ENCODE assay signal across 8 cellular contexts in the genomic region with DNA sequence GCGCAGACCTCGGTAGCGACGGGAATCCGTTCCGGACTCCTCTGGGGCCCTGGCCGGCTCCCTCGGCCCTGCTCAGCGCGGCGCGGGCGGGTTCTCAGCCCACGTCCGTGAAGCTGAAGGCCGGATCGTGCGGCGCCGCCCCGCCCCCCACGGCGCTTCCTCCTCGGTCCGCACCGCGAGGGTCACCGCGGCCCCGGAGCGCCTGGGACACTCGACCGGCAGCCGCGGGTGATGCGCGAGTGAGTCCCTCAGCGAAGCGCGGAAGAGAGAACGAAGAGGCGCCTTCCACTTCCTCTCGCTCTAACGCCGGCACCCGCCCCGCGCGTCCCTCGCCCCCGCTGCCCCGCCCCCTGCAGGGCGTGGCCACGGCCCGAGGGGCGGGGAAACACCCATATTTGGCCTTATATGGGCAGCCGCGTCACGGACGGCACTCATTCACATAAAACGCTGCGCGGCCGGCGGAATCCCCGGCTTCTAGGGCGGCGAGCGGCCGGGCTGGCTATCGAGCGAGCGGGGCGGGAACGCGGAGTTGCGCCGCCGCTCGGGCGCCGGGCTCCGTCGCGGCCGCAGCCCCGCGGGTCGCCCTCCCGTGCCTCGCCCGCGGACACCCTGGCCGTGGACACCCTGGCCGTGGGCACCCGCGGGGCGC. TPM values are rescaled to one million over a fixed set of nuclear protein-coding genes. Genes with fewer than 3 reads are reported as not detected.
A peak's percentile ranks its signal among the peaks of the same experiment; 100 is the strongest.
DNase-seq lines count a peak whose midpoint lies in the region; ATAC-seq lines count a peak whose summit lies in the region.

A gene with protein sequence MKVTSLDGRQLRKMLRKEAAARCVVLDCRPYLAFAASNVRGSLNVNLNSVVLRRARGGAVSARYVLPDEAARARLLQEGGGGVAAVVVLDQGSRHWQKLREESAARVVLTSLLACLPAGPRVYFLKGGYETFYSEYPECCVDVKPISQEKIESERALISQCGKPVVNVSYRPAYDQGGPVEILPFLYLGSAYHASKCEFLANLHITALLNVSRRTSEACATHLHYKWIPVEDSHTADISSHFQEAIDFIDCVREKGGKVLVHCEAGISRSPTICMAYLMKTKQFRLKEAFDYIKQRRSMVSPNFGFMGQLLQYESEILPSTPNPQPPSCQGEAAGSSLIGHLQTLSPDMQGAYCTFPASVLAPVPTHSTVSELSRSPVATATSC (plus strand): TSS at position 470 of the 649 bp plus-strand sequence. CDS start 215 bp downstream, outside the sequence.

- DNase-seq in CMK (ENCODE audit: low read depth) (peak; percentile 66), NOMO-1 treated with DMSO at 0.1 percent for 48 hours (lab: John Stamatoyannopoulos, UW; ENCODE audit: unreplicated experiment) (peak; percentile 88), mesenchymal stem cell (peak; percentile 94)
- peak; percentile 85 to 94 (median 92) for DNase-seq in activated CD8-positive, alpha-beta memory T cell treated with anti-CD3 and anti-CD28 coated beads for 48 hours (ENCODE audit: low read depth in 2 of 3, low spot score in 2 of 3)
- DNase-seq in effector memory CD8-positive, alpha-beta T cell, result peak; percentile 94 to 98 (median 97)
- DNase-seq in stimulated activated CD8-positive, alpha-beta memory T cell treated with anti-CD3 and anti-CD28 coated beads, Interleukin-12 subunit alpha, Interleukin-12 subunit beta, amount 100 ng/mL, for 24 hours (ENCODE audit: extremely low read depth), result peak; percentile 76

- H2BK120ac ChIP-seq in mesenchymal stem cell (ENCODE audit: low read depth, low read length), result peak within 1 kb of the TSS; percentile 76

- H3K9me3 ChIP-seq in mesenchymal stem cell (ENCODE audit: control insufficient read depth, low read length), result no peaks in the 10 kb centered on the region

- H3K4me1 ChIP-seq in mesenchymal stem cell (ENCODE audit: control insufficient read depth, insufficient read depth, low read depth, low read length), result peaks cover 29% of the 10 kb centered on the region

- peak within 1 kb of the TSS; percentile 89 for H2BK15ac ChIP-seq in mesenchymal stem cell (ENCODE audit: low read depth, poor library complexity, severe bottlenecking)

- H3K4me3 Mint-ChIP-seq in effector memory CD8-positive, alpha-beta T cell, result peak within 1 kb of the TSS; percentile 86 to 94

- H3K27ac Mint-ChIP-seq in effector memory CD8-positive, alpha-beta T cell, result peak within 1 kb of the TSS; percentile 95 to 96

- H3K27me3 ChIP-seq in mesenchymal stem cell (ENCODE audit: control insufficient read depth in 1 of 2, insufficient read depth in 1 of 2, low read length in 2 of 2), result no peaks in the 10 kb centered on the region

- H4K91ac ChIP-seq in mesenchymal stem cell (ENCODE audit: low read length), result peak within 1 kb of the TSS; percentile 92

- no peaks in the 10 kb centered on the region for H3K27me3 Mint-ChIP-seq in effector memory CD8-positive, alpha-beta T cell

- under 1% methylated on average over 77 of the region's 98 CpGs for whole genome bisulfite sequencing in mesenchymal stem cell

- peak within 1 kb of the TSS; percentile 70 to 89 for H2BK12ac ChIP-seq in mesenchymal stem cell (ENCODE audit: low read length in 2 of 2)

- peaks cover 55 to 61% of the 10 kb centered on the region in 2 donors for H3K4me1 Mint-ChIP-seq in effector memory CD8-positive, alpha-beta T cell (ENCODE audit: low read depth in 2 of 2)

- peak within 1 kb of the TSS; percentile 95 to 97 for H3K18ac ChIP-seq in mesenchymal stem cell (ENCODE audit: low read depth in 1 of 2, low read length in 2 of 2)

- H2AK5ac ChIP-seq in mesenchymal stem cell (ENCODE audit: low read length, severe bottlenecking), result peak within 1 kb of the TSS; percentile 81

- H3K9ac ChIP-seq in mesenchymal stem cell (ENCODE audit: low read length), result peak within 1 kb of the TSS; percentile 98

- peaks cover 2 to 9% of the 10 kb centered on the region in 2 experiments for H3K36me3 ChIP-seq in mesenchymal stem cell (ENCODE audit: control insufficient read depth in 1 of 2, insufficient read depth in 2 of 2, low read depth in 1 of 2, low read length in 2 of 2)

- peaks cover 10% of the 10 kb centered on the region for H3K79me1 ChIP-seq in mesenchymal stem cell (replicated peaks; ENCODE audit: low read length, poor library complexity, severe bottlenecking)

- peak within 1 kb of the TSS; percentile 85 for H4K8ac ChIP-seq in mesenchymal stem cell (ENCODE audit: low read length)

- H3K27ac ChIP-seq in mesenchymal stem cell (ENCODE audit: low read length, poor library complexity, severe bottlenecking), result peak within 1 kb of the TSS; percentile 97

- H3K14ac ChIP-seq in mesenchymal stem cell (ENCODE audit: low read length in 2 of 2), result peak within 1 kb of the TSS; percentile 62 to 92

- H3K4me3 ChIP-seq in mesenchymal stem cell (ENCODE audit: insufficient read depth in 1 of 2, low read depth in 1 of 2, low read length in 2 of 2), result peak within 1 kb of the TSS; percentile 95 to 97

- ATAC-seq in GM19438 (IDR thresholded peaks at IDR 0.05; ENCODE audit: low read depth, unreplicated experiment) (peak; percentile 54), HG03565 (IDR thresholded peaks at IDR 0.05; ENCODE audit: unreplicated experiment) (peak; percentile 74)
- peak; percentile 81 for ATAC-seq in effector memory CD8-positive, alpha-beta T cell (replicated peaks)

- peaks cover 44% of the 10 kb centered on the region for H3K36me3 Mint-ChIP-seq in effector memory CD8-positive, alpha-beta T cell (ENCODE audit: insufficient read depth)

- peak within 1 kb of the TSS; percentile 86 for H3K4me2 ChIP-seq in mesenchymal stem cell (ENCODE audit: low read length, poor library complexity, severe bottlenecking)

- H2AFZ ChIP-seq in mesenchymal stem cell (ENCODE audit: low read depth, low read length), result peak within 1 kb of the TSS; percentile 88

- H2BK5ac ChIP-seq in mesenchymal stem cell (ENCODE audit: low read depth, low read length, poor library complexity, severe bottlenecking), result peak within 1 kb of the TSS; percentile 98

- peak within 1 kb of the TSS; percentile 85 to 97 for H3K23ac ChIP-seq in mesenchymal stem cell (ENCODE audit: low read length in 2 of 2)

- peak within 1 kb of the TSS; percentile 78 to 81 for H3K4ac ChIP-seq in mesenchymal stem cell (ENCODE audit: low read depth in 1 of 2, low read length in 2 of 2)

- no peaks in the 10 kb centered on the region for H3K9me3 Mint-ChIP-seq in effector memory CD8-positive, alpha-beta T cell

RNA-seq across cellular contexts. Expression of the gene that starts here (rescaled TPM):
- 4.4 TPM for polyA plus RNA-seq in mesenchymal stem cell (2013, experiment 1 of 2)
- 4.4 TPM for polyA plus RNA-seq in mesenchymal stem cell (2013, experiment 2 of 2)

Comparison
In these comparisons a context has a peak if more than half of its experiments do, and no peak if none do; other contexts are left out.
1. Peak in every context shown above with its lines: DNase-seq, ATAC-seq, H3K4me3 ChIP-seq and H3K27ac ChIP-seq.